ENCODE assay signal across 24 cellular contexts in the genomic region with DNA sequence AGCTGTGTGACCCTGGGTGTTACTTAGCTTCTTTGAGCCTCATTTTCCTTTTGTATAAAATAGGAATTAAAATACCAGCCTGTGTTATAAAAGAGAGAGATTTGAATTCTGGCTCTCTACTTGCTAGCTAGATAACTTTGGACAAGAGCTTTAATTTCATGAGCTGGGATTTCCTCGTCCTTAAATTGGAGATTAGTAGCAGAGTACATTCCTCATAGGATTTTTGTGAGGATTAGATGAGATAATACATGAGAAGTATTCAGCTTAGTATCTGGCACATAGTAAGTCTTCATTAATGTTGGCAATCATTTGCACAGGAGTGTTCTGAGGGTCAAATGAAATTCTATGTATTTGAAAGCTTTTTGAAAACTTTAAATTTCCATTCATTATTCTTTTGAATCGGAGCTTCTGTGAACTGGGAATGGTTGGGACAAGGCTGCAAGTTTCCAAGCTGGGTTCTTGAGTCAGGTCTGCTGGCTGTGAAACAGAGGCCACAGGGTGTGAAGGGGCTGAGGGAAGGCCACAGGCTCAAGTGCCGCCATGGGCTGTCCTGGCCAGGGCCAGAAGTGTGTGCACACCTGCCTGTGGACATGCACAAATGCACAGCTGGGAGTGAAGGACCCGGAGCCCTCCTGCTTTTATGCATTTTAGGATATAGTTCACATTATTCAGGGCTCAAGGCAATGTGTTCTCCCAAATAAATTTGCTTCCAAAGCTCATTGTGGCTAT. TPM values are rescaled to one million over a fixed set of nuclear protein-coding genes. Genes with fewer than 3 reads are reported as not detected.
"Had no signal": no experiment of that assay in that cellular context is flagged by ENCODE, and none has a peak within 500 bp of the region (broad histone marks: within the 10 kb centered on the region; RNA-seq: fewer than 3 reads in every experiment).

No MANE protein-coding gene starts in this region.

- H2AFZ ChIP-seq: hepatocyte had no signal

- H3K27ac ChIP-seq: breast epithelium, esophagus muscularis mucosa, hepatocyte, WERI-Rb-1 had no signal

- H3K27me3 ChIP-seq: ascending aorta, breast epithelium, esophagus muscularis mucosa, hepatocyte, tibial nerve had no signal

- H3K4me3 ChIP-seq: ascending aorta, breast epithelium, esophagus muscularis mucosa, hepatocyte, tibial nerve had no signal

- ATAC-seq: left colon, T-helper 17 cell had no signal

- H3K36me3 ChIP-seq: breast epithelium, tibial nerve had no signal

- H3K4me2 ChIP-seq: hepatocyte had no signal

- DNase-seq: activated CD4-positive, alpha-beta T cell treated with anti-CD3 and anti-CD28 coated beads for 1 hour; activated CD8-positive, alpha-beta memory T cell treated with anti-CD3 and anti-CD28 coated beads for 24 hours; activated gamma-delta T cell; effector CD4-positive, alpha-beta T cell; left colon; midbrain; nephron progenitor cell; stimulated activated CD4-positive, alpha-beta T cell treated with anti-CD3 and anti-CD28 coated beads, Interleukin-12 subunit alpha, Interleukin-12 subunit beta, amount 100 ng/mL, for 4 hours; stimulated activated CD4-positive, alpha-beta T cell treated with anti-CD3 and anti-CD28 coated beads, Interleukin-1b, Interleukin-23, amount 100 ng/mL, for 48 hours; stimulated activated CD8-positive, alpha-beta memory T cell treated with anti-CD3 and anti-CD28 coated beads, Interleukin-4, amount 100 ng/mL, for 48 hours; stimulated activated naive CD4-positive, alpha-beta T cell; substantia nigra; T-helper 17 cell; WERI-Rb-1 had no signal

- H3K9me3 ChIP-seq: ascending aorta, breast epithelium, esophagus muscularis mucosa, tibial nerve had no signal

- H3K4me1 ChIP-seq: breast epithelium had no signal

- FAIRE-seq: islet of Langerhans, urothelium cell line had no signal

RNA-seq across cellular contexts. Expression of gene SLC28A1, which starts 50.1 kb away (rescaled TPM):
- total RNA-seq: ascending aorta, cerebellum, left colon, lung microvascular endothelial cell, omental fat pad, T-helper 17 cell had no signal
